Comparison of ENCODE assay signal across 8 cellular contexts in genomic region chr1:93846151-93846928, GRCh38. TPM values are rescaled to one million over a fixed set of nuclear protein-coding genes. Genes with fewer than 3 reads are reported as not detected.
DNase-seq lines count a peak whose midpoint lies in the region; ATAC-seq and TF ChIP-seq lines count a peak whose summit lies in the region.

No MANE protein-coding gene starts in this region.

- H3K4me1 Mint-ChIP-seq in activated T-helper 1 cell treated with anti-CD3 and anti-CD28 coated beads, Interleukin-12 subunit alpha, Interleukin-12 subunit beta, Interleukin-2, Interleukin-4 antibody, amounts not matched to agents 30 ng/mL and 10 ng/mL and 1 ng/mL, durations not matched to agents 14 hours and 24 hours and 36 hours (ENCODE audit: low read depth) = peaks cover 30% of the 10 kb centered on the region
- peaks cover 25 to 31% (median 27%) of the 10 kb centered on the region in 3 donors for H3K4me1 Mint-ChIP-seq in naive B cell
- peaks cover 35% of the 10 kb centered on the region for H3K4me1 Mint-ChIP-seq in stimulated activated effector memory CD8-positive, alpha-beta T cell treated with anti-CD3 and anti-CD28 coated beads, Interleukin-12 subunit alpha, Interleukin-12 subunit beta, amount 100 ng/mL, for 72 hours

- H3K4me1 ChIP-seq in Panc1 (ENCODE audit: control insufficient read depth, insufficient read depth, low read length) = peaks cover 11% of the 10 kb centered on the region; the same call in 1 of the 2 replicates

- peak; percentile 51 for TF ChIP-seq CTCF in Panc1 (IDR thresholded peaks at IDR 0.05)

- peaks cover 2% of the 10 kb centered on the region for H3K27me3 Mint-ChIP-seq in activated T-helper 1 cell treated with anti-CD3 and anti-CD28 coated beads, Interleukin-12 subunit alpha, Interleukin-12 subunit beta, Interleukin-2, Interleukin-4 antibody, amounts not matched to agents 30 ng/mL and 10 ng/mL and 1 ng/mL, durations not matched to agents 14 hours and 24 hours and 36 hours (ENCODE audit: insufficient read depth)
- H3K27me3 Mint-ChIP-seq in naive B cell = peaks cover 0 to 6% (median 5%) of the 10 kb centered on the region in 3 donors

- no peaks in the 10 kb centered on the region for H3K36me3 Mint-ChIP-seq in activated T-helper 1 cell treated with anti-CD3 and anti-CD28 coated beads, Interleukin-12 subunit alpha, Interleukin-12 subunit beta, Interleukin-2, Interleukin-4 antibody, amounts not matched to agents 30 ng/mL and 10 ng/mL and 1 ng/mL, durations not matched to agents 14 hours and 24 hours and 36 hours (ENCODE audit: low read depth)
- H3K36me3 Mint-ChIP-seq in naive B cell = no peaks in the 10 kb centered on the region
- H3K36me3 Mint-ChIP-seq in stimulated activated effector memory CD8-positive, alpha-beta T cell treated with anti-CD3 and anti-CD28 coated beads, Interleukin-12 subunit alpha, Interleukin-12 subunit beta, amount 100 ng/mL, for 72 hours = peaks cover 31% of the 10 kb centered on the region

- H3K9me3 ChIP-seq in Panc1 (ENCODE audit: control insufficient read depth, insufficient read depth, low read depth, low read length) = no peaks in the 10 kb centered on the region

- peak; percentile 50 for ATAC-seq in GM21515 (IDR thresholded peaks at IDR 0.05; ENCODE audit: unreplicated experiment)
- peak; percentile 80 for ATAC-seq in Panc1
- ATAC-seq in naive B cell (ENCODE audit: low read depth in 2 of 2) = peak; percentile 56 to 58
- ATAC-seq in stimulated activated effector memory CD8-positive, alpha-beta T cell treated with anti-CD3 and anti-CD28 coated beads, Interleukin-12 subunit alpha, Interleukin-12 subunit beta, amount 100 ng/mL, for 72 hours = peak; percentile 62

- POLR2A ChIA-PET in Panc1 (lab: Charles Lee) = interaction anchor here (0.6 to 1.1 kb wide), 2 partner anchors 208 to 535 kb away, joined by 3 to 6 read pairs; no protein-coding TSS in a partner anchor

- no peaks in the 10 kb centered on the region for H3K9me3 Mint-ChIP-seq in activated T-helper 1 cell treated with anti-CD3 and anti-CD28 coated beads, Interleukin-12 subunit alpha, Interleukin-12 subunit beta, Interleukin-2, Interleukin-4 antibody, amounts not matched to agents 30 ng/mL and 10 ng/mL and 1 ng/mL, durations not matched to agents 14 hours and 24 hours and 36 hours
- H3K9me3 Mint-ChIP-seq in naive B cell = peaks cover 0 to 7% (median 4%) of the 10 kb centered on the region in 7 donors
- H3K9me3 Mint-ChIP-seq in stimulated activated effector memory CD8-positive, alpha-beta T cell treated with anti-CD3 and anti-CD28 coated beads, Interleukin-12 subunit alpha, Interleukin-12 subunit beta, amount 100 ng/mL, for 72 hours = peaks cover 3% of the 10 kb centered on the region

- no peaks in the 10 kb centered on the region for H3K36me3 ChIP-seq in Panc1 (ENCODE audit: control insufficient read depth, insufficient read depth, low read length)

- H3K4me3 ChIP-seq in Panc1 (ENCODE audit: low read depth in 2 of 2, low read length in 2 of 2) = peak overlapping the region; percentile 69 to 74

- intact Hi-C loops in Panc1 (cut with micrococcal nuclease; ENCODE audit: unreplicated experiment) = loop anchor here (5.0 to 10.0 kb wide), 2 partner anchors 212 to 404 kb away; no protein-coding TSS in a partner anchor
- intact Hi-C loops in activated T-helper 1 cell treated with anti-CD3 and anti-CD28 coated beads, Interleukin-12 subunit alpha, Interleukin-12 subunit beta, Interleukin-2, Interleukin-4 antibody, amounts not matched to agents 30 ng/mL and 10 ng/mL and 1 ng/mL, durations not matched to agents 14 hours and 24 hours and 36 hours (cut with micrococcal nuclease) = loop anchor here (2.0 to 10.0 kb wide), 7 partner anchors 129 to 1362 kb away; partner anchors contain the start of genes BCAR3, DIPK1A, EVI5 and GFI1

- peak overlapping the region; percentile 85 for H3K4me3 Mint-ChIP-seq in activated T-helper 1 cell treated with anti-CD3 and anti-CD28 coated beads, Interleukin-12 subunit alpha, Interleukin-12 subunit beta, Interleukin-2, Interleukin-4 antibody, amounts not matched to agents 30 ng/mL and 10 ng/mL and 1 ng/mL, durations not matched to agents 14 hours and 24 hours and 36 hours
- peak overlapping the region; percentile 87 to 100 (median 96) for H3K4me3 Mint-ChIP-seq in naive B cell
- peak overlapping the region; percentile 88 for H3K4me3 Mint-ChIP-seq in stimulated activated effector memory CD8-positive, alpha-beta T cell treated with anti-CD3 and anti-CD28 coated beads, Interleukin-12 subunit alpha, Interleukin-12 subunit beta, amount 100 ng/mL, for 72 hours

- DNase-seq in DMS53 (lab: John Stamatoyannopoulos, UW) (peak; percentile 98), HuH-7 (ENCODE audit: low spot score) (peak; percentile 78), Panc1 (ENCODE audit: low read depth, low spot score) (no peak), fibroblast of gingiva (ENCODE audit: low read depth) (peak; percentile 74), naive B cell (peak; percentile 89)
- DNase-seq in activated T-helper 1 cell treated with anti-CD3 and anti-CD28 coated beads, Interleukin-12 subunit alpha, Interleukin-12 subunit beta, Interleukin-2, Interleukin-4 antibody, amounts not matched to agents 30 ng/mL and 10 ng/mL and 1 ng/mL, durations not matched to agents 14 hours and 24 hours and 36 hours (ENCODE audit: low spot score) = peak; percentile 80
- peak; percentile 69 to 89 for DNase-seq in stimulated activated effector memory CD8-positive, alpha-beta T cell treated with anti-CD3 and anti-CD28 coated beads, Interleukin-12 subunit alpha, Interleukin-12 subunit beta, amount 100 ng/mL, for 72 hours (ENCODE audit: low spot score in 2 of 2)

- peak overlapping the region; percentile 90 for H3K27ac Mint-ChIP-seq in activated T-helper 1 cell treated with anti-CD3 and anti-CD28 coated beads, Interleukin-12 subunit alpha, Interleukin-12 subunit beta, Interleukin-2, Interleukin-4 antibody, amounts not matched to agents 30 ng/mL and 10 ng/mL and 1 ng/mL, durations not matched to agents 14 hours and 24 hours and 36 hours
- H3K27ac Mint-ChIP-seq in naive B cell = peak overlapping the region; percentile 97 to 100 (median 98)
- H3K27ac Mint-ChIP-seq in stimulated activated effector memory CD8-positive, alpha-beta T cell treated with anti-CD3 and anti-CD28 coated beads, Interleukin-12 subunit alpha, Interleukin-12 subunit beta, amount 100 ng/mL, for 72 hours = peak overlapping the region; percentile 100

- CTCF ChIA-PET in Panc1 (lab: Charles Lee) = interaction anchor here (1.0 to 1.2 kb wide), 3 partner anchors 32 to 217 kb away, joined by 3 to 4 read pairs (median 3); partner anchors contain the start of gene BCAR3

- no TSS peak for BruUV-seq in Panc1 (replicated peaks; lab: Mats Ljungman, UMichigan)

- H3K27ac ChIP-seq in Panc1 (ENCODE audit: low read length) = peak overlapping the region; percentile 55

- H3K27me3 ChIP-seq in Panc1 (ENCODE audit: control insufficient read depth, insufficient read depth, low read length) = no peaks in the 10 kb centered on the region

- in situ Hi-C loops in Panc1 (cut with HindIII; ENCODE audit: low pct_unique_long_range_greater_than_20kb, low sequenced_read_pairs) = no loop called here

RNA-seq across cellular contexts. Expression of gene DNTTIP2, which starts 32.7 kb away (rescaled TPM):
- total RNA-seq in Panc1 (2021; ENCODE audit: unreplicated experiment) = 50.3 TPM
- polyA plus RNA-seq in Panc1 (2012; ENCODE audit: insufficient read length) = 29.8 TPM
- 80.3 and 90.8 TPM in 2 replicates for total RNA-seq in activated T-helper 1 cell treated with anti-CD3 and anti-CD28 coated beads, Interleukin-12 subunit alpha, Interleukin-12 subunit beta, Interleukin-2, Interleukin-4 antibody, amounts not matched to agents 30 ng/mL and 10 ng/mL and 1 ng/mL, durations not matched to agents 14 hours and 24 hours and 36 hours
- 10 to 100 TPM; 71.1 to 87.9 (median 83.6) TPM for polyA plus RNA-seq in naive B cell (ENCODE audit: low read depth in 6 of 6)
